Comparison of ENCODE assay signal across 19 cellular contexts in genomic region chr2:62383843-62384242, GRCh38.
DNase-seq lines count a peak whose midpoint lies in the region; ATAC-seq lines count a peak whose summit lies in the region.
"Had no signal": no experiment of that assay in that cellular context is flagged by ENCODE, and none has a peak within 500 bp of the region (broad histone marks: within the 10 kb centered on the region; RNA-seq: fewer than 3 reads in every experiment).

No MANE protein-coding gene starts in this region.

- ATAC-seq in GM18511 (IDR thresholded peaks at IDR 0.05; ENCODE audit: unreplicated experiment) = no peak
- ATAC-seq in HG02678 (IDR thresholded peaks at IDR 0.05; ENCODE audit: unreplicated experiment) = no peak
- ATAC-seq: psoas muscle, T-helper 17 cell had no signal

- DNase-seq in A172 (ENCODE audit: low spot score) (peak; percentile 40), HS-5 (ENCODE audit: low read depth) (peak; percentile 38), astrocyte of the hippocampus (ENCODE audit: low read depth, low spot score) (peak; percentile 9), iris pigment epithelial cell (ENCODE audit: low read depth) (peak; percentile 15), germinal center (ENCODE audit: low spot score) (no peak), AML-193 (lab: John Stamatoyannopoulos, UW) (no peak)
- DNase-seq: activated B cell treated with CpG ODN at 0.5 μM for 24 hours; activated naive CD8-positive, alpha-beta T cell treated with anti-CD3 and anti-CD28 coated beads, Interleukin-2, amount 10 ng/mL, durations not matched to agents 7 days and 5 days; central memory CD4-positive, alpha-beta T cell; effector CD8-positive, alpha-beta T cell; hippocampal formation; NCI-H2029 treated with DMSO at 0.1 percent for 48 hours; nephron progenitor cell; psoas muscle; SIG-M5; T-helper 17 cell; thyroid gland had no signal

Comparison
In these comparisons a context has a peak if more than half of its experiments do, and no peak if none do; other contexts are left out.
1. DNase-seq: peak in A172 (single experiment), HS-5 (single experiment), astrocyte of the hippocampus (single experiment) and iris pigment epithelial cell (single experiment); none in germinal center (single experiment) and AML-193 (0 of 2).